8 cellular contexts compared by ENCODE assay signal in genomic region chr3:27729748-27730611, GRCh38. TPM values are rescaled to one million over a fixed set of nuclear protein-coding genes. Genes with fewer than 3 reads are reported as not detected.
DNase-seq lines count a peak whose midpoint lies in the region; ATAC-seq, FAIRE-seq and TF ChIP-seq lines count a peak whose summit lies in the region.

No MANE protein-coding gene starts in this region.

- no peaks in the 10 kb centered on the region for H3K79me2 ChIP-seq in GM23338 (replicated peaks; ENCODE audit: insufficient read depth)
- no peaks in the 10 kb centered on the region for H3K79me2 ChIP-seq in endothelial cell of umbilical vein (ENCODE audit: control insufficient read depth, insufficient read depth, low read length)
- H3K79me2 ChIP-seq in parathyroid adenoma: no peaks in the 10 kb centered on the region

- no peaks in the 10 kb centered on the region; the same call in 2 of the 3 replicates for H3K9me3 Mint-ChIP-seq in GM23338

- no peak overlapping the region for H3K27ac Mint-ChIP-seq in GM23338
- no peak overlapping the region for H3K27ac Mint-ChIP-seq in T-helper 17 cell

- peaks cover 85% of the 10 kb centered on the region for H3K27me3 Mint-ChIP-seq in GM23338 (ENCODE audit: insufficient read depth, low read depth, poor library complexity)
- peaks cover 67% of the 10 kb centered on the region for H3K27me3 Mint-ChIP-seq in T-helper 17 cell

- H3K36me3 Mint-ChIP-seq in GM23338 (ENCODE audit: low read depth) (no peaks in the 10 kb centered on the region; the same call in 2 of the 3 replicates), T-helper 17 cell (ENCODE audit: low read depth) (peaks cover 2% of the 10 kb centered on the region)

- H3F3A ChIP-seq in GM23338 (replicated peaks; ENCODE audit: low read depth): peaks cover 25% of the 10 kb centered on the region

- H4K20me1 ChIP-seq in GM23338 (replicated peaks; ENCODE audit: insufficient read depth) (peaks cover 28% of the 10 kb centered on the region), endothelial cell of umbilical vein (replicated peaks; ENCODE audit: control insufficient read depth, extremely low read depth, insufficient read depth, low read length) (no peaks in the 10 kb centered on the region)

- H3K9me2 ChIP-seq in GM23338 (ENCODE audit: insufficient read depth): no peaks in the 10 kb centered on the region

- FAIRE-seq in endothelial cell of umbilical vein (lab: Jason Lieb, UNC): no peak
- no peak for FAIRE-seq in frontal cortex (lab: Jason Lieb, UNC)

- H2AFZ ChIP-seq in GM23338: no peak overlapping the region
- no peak overlapping the region for H2AFZ ChIP-seq in endothelial cell of umbilical vein (ENCODE audit: low read depth, low read length)
- peak overlapping the region; percentile 2 for H2AFZ ChIP-seq in parathyroid adenoma

- H3K9ac ChIP-seq in endothelial cell of umbilical vein (replicated peaks; ENCODE audit: extremely low read depth, insufficient read depth, low read length) (no peak overlapping the region), parathyroid adenoma (no peak overlapping the region)

- H3K4me3 Mint-ChIP-seq in GM23338 (peak overlapping the region; percentile 67), T-helper 17 cell (peak overlapping the region; percentile 73)

- TF ChIP-seq CTCF in GM23338 (conservative IDR thresholded peaks at IDR 0.05; ENCODE audit: low read depth in 2 of 2) (no peak), endothelial cell of umbilical vein (IDR thresholded peaks at IDR 0.05; ENCODE audit: extremely low read depth in 1 of 2, insufficient read depth in 1 of 2, low read depth in 1 of 2, low read length in 2 of 2) (no peak), parathyroid adenoma (IDR thresholded peaks at IDR 0.05) (no peak)

- peak overlapping the region; percentile 80 for H3K4me2 ChIP-seq in GM23338
- H3K4me2 ChIP-seq in endothelial cell of umbilical vein (ENCODE audit: insufficient read depth, low read length): no peak overlapping the region
- no peak overlapping the region for H3K4me2 ChIP-seq in parathyroid adenoma (ENCODE audit: low read length)

- H3K4me1 ChIP-seq in GM23338 (ENCODE audit: insufficient read depth) (peaks cover 62% of the 10 kb centered on the region), endothelial cell of umbilical vein (ENCODE audit: control insufficient read depth, extremely low read depth, insufficient read depth, low read length) (peaks cover 3% of the 10 kb centered on the region), parathyroid adenoma (no peaks in the 10 kb centered on the region)

- H3K27ac ChIP-seq in GM23338 (ENCODE audit: low read depth) (no peak overlapping the region), endothelial cell of umbilical vein (ENCODE audit: insufficient read depth, low read depth, low read length) (no peak overlapping the region), parathyroid adenoma (no peak overlapping the region)

- no peak for TF ChIP-seq POLR2A in endothelial cell of umbilical vein (IDR thresholded peaks at IDR 0.05; ENCODE audit: low read depth, low read length)

- POLR2A ChIA-PET in endothelial cell of umbilical vein (lab: Charles Lee): no interaction called here

- CTCF ChIA-PET in endothelial cell of umbilical vein (lab: Charles Lee): interaction anchor here (1.0 to 2.2 kb wide), 2 partner anchors 11 to 18 kb away, joined by 4 to 14 read pairs; no protein-coding TSS in a partner anchor

- peak; percentile 74 for DNase-seq in GM23338 (ENCODE audit: low spot score)
- no peak for DNase-seq in T-helper 17 cell
- no peak for DNase-seq in endothelial cell of umbilical vein (ENCODE audit: low read depth, low spot score)
- no peak for DNase-seq in amygdala (lab: John Stamatoyannopoulos, UW)
- no peak for DNase-seq in T-helper 9 cell
- DNase-seq in kidney tubule cell (ENCODE audit: low spot score): no peak
- DNase-seq in frontal cortex (ENCODE audit: low spot score in 2 of 2): no peak

- H3K27me3 ChIP-seq in GM23338 (ENCODE audit: insufficient read depth) (peaks cover 100% of the 10 kb centered on the region), endothelial cell of umbilical vein (ENCODE audit: control insufficient read depth in 2 of 2, insufficient read depth in 2 of 2, low read length in 2 of 2) (peaks cover 67 to 93% of the 10 kb centered on the region in 2 experiments), parathyroid adenoma (ENCODE audit: control insufficient read depth, insufficient read depth, low read length) (peaks cover 6% of the 10 kb centered on the region)

- H3K4me1 Mint-ChIP-seq in GM23338: peaks cover 60% of the 10 kb centered on the region
- H3K4me1 Mint-ChIP-seq in T-helper 17 cell: peaks cover 29% of the 10 kb centered on the region

- H3K9me1 ChIP-seq in endothelial cell of umbilical vein (replicated peaks; ENCODE audit: control insufficient read depth, extremely low read depth, insufficient read depth, low read length): no peaks in the 10 kb centered on the region

- H3K4me3 ChIP-seq in GM23338 (peak overlapping the region; percentile 54), endothelial cell of umbilical vein (replicated peaks in 1 of 3; ENCODE audit: insufficient read depth in 1 of 3, low read depth in 1 of 3, low read length in 3 of 3) (no peak overlapping the region), parathyroid adenoma (ENCODE audit: low read depth, low read length) (no peak overlapping the region)

- no peaks in the 10 kb centered on the region for H3K9me3 ChIP-seq in T-helper 17 cell (ENCODE audit: control insufficient read depth, low read length, poor library complexity, severe bottlenecking)
- no peaks in the 10 kb centered on the region for H3K9me3 ChIP-seq in endothelial cell of umbilical vein (replicated peaks; ENCODE audit: control insufficient read depth, insufficient read depth, low read length)
- no peaks in the 10 kb centered on the region for H3K9me3 ChIP-seq in parathyroid adenoma (ENCODE audit: control insufficient read depth, low read length)

- H3K36me3 ChIP-seq in GM23338 (ENCODE audit: insufficient read depth) (no peaks in the 10 kb centered on the region), endothelial cell of umbilical vein (ENCODE audit: control insufficient read depth in 2 of 2, extremely low read depth in 1 of 2, insufficient read depth in 2 of 2, low read length in 2 of 2) (no peaks in the 10 kb centered on the region), parathyroid adenoma (ENCODE audit: control insufficient read depth, insufficient read depth, low read length) (no peaks in the 10 kb centered on the region)

- dilution Hi-C loops in endothelial cell of umbilical vein (cut with MboI; ENCODE audit: extremely low pct_ligation_motif_present, low sequenced_read_pairs): no loop called here

- peak; percentile 43 for ATAC-seq in GM23338
- no peak for ATAC-seq in T-helper 17 cell

- intact Hi-C loops in endothelial cell of umbilical vein (cut with micrococcal nuclease): no loop called here

- BruUV-seq in endothelial cell of umbilical vein (replicated peaks; lab: Mats Ljungman, UMichigan): no TSS peak

TF ChIP-seq in GM23338, 12 proteins besides CTCF, POLR2A, EP300 and RAD21:
- TF ChIP-seq EZH2 (IDR thresholded peaks at IDR 0.05; ENCODE audit: low read depth, unreplicated experiment) (peak; percentile 77), STAT1 (IDR thresholded peaks at IDR 0.05; ENCODE audit: unreplicated experiment) (no peak), EZH2phosphoT487 (IDR thresholded peaks at IDR 0.05; ENCODE audit: unreplicated experiment) (peak; percentile 25)
TF ChIP-seq in GM23338: peak in this region for 2.

TF ChIP-seq in endothelial cell of umbilical vein, 7 proteins besides CTCF, POLR2A, EP300 and RAD21:
- peak; percentile 19 for TF ChIP-seq EZH2 (IDR thresholded peaks at IDR 0.05; ENCODE audit: borderline replicate concordance, low read depth, low read length, severe bottlenecking)
- no peak for TF ChIP-seq GATA2 (IDR thresholded peaks at IDR 0.05; ENCODE audit: insufficient read depth, insufficient read length, low read depth, low read length)

RNA-seq across cellular contexts. Expression of gene EOMES, which starts 7.9 kb away (rescaled TPM):
- total RNA-seq in GM23338 (2014; rRNA removed; shearing (Covaris generic)): 0.10 TPM in 1 of 2 replicates, not detected in the other
- polyA plus RNA-seq in GM23338 (2016; fragmentation: Nextera tagmentation; extraction: Ambion mirVana) (0.10 TPM in 2 replicates), endothelial cell of umbilical vein (not detected in 2 replicates)
- total RNA-seq in T-helper 17 cell (1 to 10 TPM in 1 of 2 donors, under 1 TPM in 1; 0.55 to 1.1 TPM), endothelial cell of umbilical vein (not detected in 2 replicates), frontal cortex (6.9 TPM)
- not detected in 2 replicates for polyA plus RNA-seq in endothelial cell of umbilical vein (2011; cell fraction: cytosol; rRNA removed)
- polyA plus RNA-seq in endothelial cell of umbilical vein (2011; cell fraction: nucleus; rRNA removed): not detected in 2 replicates
- polyA plus RNA-seq in endothelial cell of umbilical vein (2012): not detected in 2 replicates
- not detected in 2 replicates for polyA minus RNA-seq in endothelial cell of umbilical vein
- polyA minus RNA-seq in endothelial cell of umbilical vein (2011; cell fraction: cytosol; rRNA and poly(A)+ RNA removed): not detected
- not detected in 2 replicates for polyA minus RNA-seq in endothelial cell of umbilical vein (2011; cell fraction: nucleus; rRNA and poly(A)+ RNA removed)
